In the genomic region with DNA sequence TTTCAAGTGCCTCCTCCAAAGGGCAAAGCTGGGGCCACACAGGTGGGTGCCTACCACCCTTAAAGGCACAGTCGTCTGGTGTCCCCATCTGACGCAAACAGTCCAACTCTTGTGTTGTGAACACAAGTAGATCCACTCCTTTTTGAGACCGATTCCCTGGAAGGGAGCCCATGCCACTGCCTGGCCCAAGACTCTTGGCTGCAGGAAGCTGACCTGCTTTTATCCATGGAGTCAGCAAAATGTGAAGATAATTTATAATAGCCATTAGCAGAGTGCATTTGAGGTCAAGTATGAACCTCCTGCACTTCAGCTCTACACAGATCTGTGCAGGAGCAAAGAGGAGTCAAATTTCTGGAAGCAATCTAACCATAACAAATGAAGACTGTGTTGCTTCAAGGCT, we compare ENCODE assay signal across 13 cellular contexts.
DNase-seq lines count a peak whose midpoint lies in the region; ATAC-seq and TF ChIP-seq lines count a peak whose summit lies in the region.
"Had no signal": no experiment of that assay in that cellular context is flagged by ENCODE, and none has a peak within 500 bp of the region (broad histone marks: within the 10 kb centered on the region; RNA-seq: fewer than 3 reads in every experiment).

No MANE protein-coding gene starts in this region.

- H3K9me3 ChIP-seq in left ventricle myocardium inferior (replicated peaks) (no peaks in the 10 kb centered on the region), mammary epithelial cell (replicated peaks; ENCODE audit: insufficient read depth, low read length) (no peaks in the 10 kb centered on the region), suprapubic skin (no peaks in the 10 kb centered on the region)

- H4K20me1 ChIP-seq in mammary epithelial cell (ENCODE audit: insufficient read depth, low read length), result no peaks in the 10 kb centered on the region

- no peak overlapping the region for H2AFZ ChIP-seq in mammary epithelial cell (ENCODE audit: low read depth, low read length)

- H3K27me3 ChIP-seq in left ventricle myocardium inferior (ENCODE audit: low read depth) (no peaks in the 10 kb centered on the region), mammary epithelial cell (ENCODE audit: insufficient read depth, low read length) (no peaks in the 10 kb centered on the region), suprapubic skin (no peaks in the 10 kb centered on the region)

- H3K27ac ChIP-seq in left ventricle myocardium inferior (replicated peaks) (no peak overlapping the region), mammary epithelial cell (ENCODE audit: insufficient read depth, low read depth, low read length) (no peak overlapping the region), suprapubic skin (no peak overlapping the region)

- CTCF ChIA-PET in mammary epithelial cell (lab: Charles Lee; ENCODE audit: low non-redundant PET), result no interaction called here

- no TSS peak for BruUV-seq in mammary epithelial cell (replicated peaks; lab: Mats Ljungman, UMichigan)

- dilution Hi-C loops in mammary epithelial cell (cut with HindIII; ENCODE audit: low sequenced_read_pairs), result no loop called here

- WGBS in mammary epithelial cell (ENCODE audit: low coverage, missing lambda C conversion rate), result 63% methylated on average over 3 of the region's 3 CpGs
- 82% methylated on average over 3 of the region's 3 CpGs for WGBS in suprapubic skin

- H3K9ac ChIP-seq in mammary epithelial cell (ENCODE audit: insufficient read depth, low read length), result no peak overlapping the region

- TF ChIP-seq POLR2A in suprapubic skin (IDR thresholded peaks at IDR 0.05), result no peak

- intact Hi-C loops in Right ventricle myocardium inferior (cut with DNase I) (no loop called here), left ventricle myocardium inferior (cut with micrococcal nuclease) (no loop called here), mammary epithelial cell (cut with micrococcal nuclease) (no loop called here)

- H3K79me2 ChIP-seq in mammary epithelial cell (ENCODE audit: insufficient read depth, low read length), result no peaks in the 10 kb centered on the region

- in situ Hi-C loops in mammary epithelial cell (cut with MboI; ENCODE audit: low sequenced_read_pairs in 2 of 2), result no loop called here

- peak; percentile 49 for ATAC-seq in Right ventricle myocardium inferior

- DNase-seq in Right ventricle myocardium inferior (ENCODE audit: missing footprints) (no peak), left ventricle myocardium inferior (no peak), NCI-H69 (lab: John Stamatoyannopoulos, UW) (peak; percentile 62), fibroblast of villous mesenchyme (ENCODE audit: low read depth) (peak; percentile 73), activated gamma-delta T cell (lab: John Stamatoyannopoulos, UW) (no peak), mammary epithelial cell (no peak), suprapubic skin (ENCODE audit: low spot score in 2 of 2) (no peak)
- DNase-seq in stimulated activated CD4-positive, alpha-beta T cell treated with anti-CD3 and anti-CD28 coated beads, Interleukin-4, amount 100 ng/mL, for 24 hours, result no peak
- DNase-seq: activated CD4-positive, alpha-beta T cell treated with anti-CD3 and anti-CD28 coated beads for 4 hours; activated T-cell treated with anti-CD3 and anti-CD28 coated beads, Interleukin-2, amount 50 U/mL, for 24 hours; GOT3; small intestine; T-helper 9 cell had no signal

- no peaks in the 10 kb centered on the region for H3K36me3 ChIP-seq in left ventricle myocardium inferior
- H3K36me3 ChIP-seq in mammary epithelial cell (ENCODE audit: insufficient read depth, low read length), result no peaks in the 10 kb centered on the region
- H3K36me3 ChIP-seq in suprapubic skin, result no peaks in the 10 kb centered on the region

- no peak for TF ChIP-seq CTCF in left ventricle myocardium inferior (IDR thresholded peaks at IDR 0.05; ENCODE audit: borderline replicate concordance)
- TF ChIP-seq CTCF in fibroblast of villous mesenchyme (IDR thresholded peaks at IDR 0.05; ENCODE audit: insufficient read depth, low read depth, low read length), result no peak
- no peak for TF ChIP-seq CTCF in mammary epithelial cell (conservative IDR thresholded peaks at IDR 0.05 in 1 of 2, IDR thresholded peaks at IDR 0.05 in 1 of 2; ENCODE audit: extremely low read depth in 1 of 2, insufficient read depth in 1 of 2, low read depth in 1 of 2, low read length in 2 of 2)
- no peak for TF ChIP-seq CTCF in suprapubic skin (IDR thresholded peaks at IDR 0.05)

- H3K4me1 ChIP-seq in left ventricle myocardium inferior, result peaks cover 18% of the 10 kb centered on the region
- H3K4me1 ChIP-seq in mammary epithelial cell (ENCODE audit: insufficient read depth, low read length), result no peaks in the 10 kb centered on the region
- H3K4me1 ChIP-seq in suprapubic skin, result peaks cover 4% of the 10 kb centered on the region

- no peak overlapping the region for H3K4me2 ChIP-seq in mammary epithelial cell (ENCODE audit: insufficient read depth, low read depth, low read length)

- TF ChIP-seq EP300 in suprapubic skin (IDR thresholded peaks at IDR 0.05), result no peak

- no peak overlapping the region for H3K4me3 ChIP-seq in left ventricle myocardium inferior
- H3K4me3 ChIP-seq in fibroblast of villous mesenchyme (ENCODE audit: low read depth, low read length), result no peak overlapping the region
- no peak overlapping the region for H3K4me3 ChIP-seq in mammary epithelial cell (replicated peaks in 1 of 3; ENCODE audit: insufficient read depth in 1 of 3, low read depth in 2 of 3, low read length in 3 of 3)
- H3K4me3 ChIP-seq in suprapubic skin, result no peak overlapping the region

Comparison
In these comparisons a context has a peak if more than half of its experiments do, and no peak if none do; other contexts are left out.
1. DNase-seq: peak in NCI-H69 (single experiment) and fibroblast of villous mesenchyme (single experiment); none in Right ventricle myocardium inferior (single experiment), left ventricle myocardium inferior (single experiment), activated gamma-delta T cell (single experiment), mammary epithelial cell (single experiment), suprapubic skin (0 of 2) and stimulated activated CD4-positive, alpha-beta T cell treated with anti-CD3 and anti-CD28 coated beads, Interleukin-4, amount 100 ng/mL, for 24 hours (single experiment).